In the genomic region with DNA sequence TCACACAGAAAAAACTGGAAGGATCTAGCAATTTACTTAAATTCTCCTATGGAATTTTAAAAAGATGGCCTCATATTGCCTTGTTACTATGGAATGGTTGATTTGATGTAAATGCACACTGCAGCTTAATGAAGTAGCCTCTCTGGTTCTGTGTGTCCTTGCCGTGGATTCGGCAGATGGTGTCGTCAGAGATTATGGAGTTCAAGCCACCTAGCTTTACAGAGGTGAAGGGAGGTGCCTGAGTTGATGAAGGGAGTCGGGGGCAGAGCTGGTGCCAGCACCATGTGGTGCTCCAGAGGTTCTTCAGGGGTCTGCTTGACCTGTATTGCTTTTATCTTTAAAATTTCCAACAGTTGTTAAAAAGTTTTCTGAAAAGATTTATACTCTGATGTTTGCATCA, we compare ENCODE assay signal across 18 cellular contexts.
"Had no signal": no experiment of that assay in that cellular context is flagged by ENCODE, and none has a peak within 500 bp of the region (broad histone marks: within the 10 kb centered on the region; RNA-seq: fewer than 3 reads in every experiment).

No MANE protein-coding gene starts in this region.

- H3K4me3 Mint-ChIP-seq: activated CD4-positive, alpha-beta memory T cell treated with anti-CD3 and anti-CD28 coated beads, Interleukin-2, amount 10 ng/mL, durations not matched to agents 7 days and 5 days; activated T-cell treated with anti-CD3 and anti-CD28 coated beads, Interleukin-2, amount 50 U/mL, for 24 hours; immature natural killer cell; stimulated activated naive CD8-positive, alpha-beta T cell treated with anti-CD3 and anti-CD28 coated beads, Interleukin-15, amount 100 ng/mL, for 72 hours; T-helper 17 cell; type B pancreatic cell had no signal

- H3K27me3 ChIP-seq: adrenal gland, sigmoid colon had no signal

- H3K4me1 ChIP-seq: parathyroid adenoma had no signal

- ATAC-seq: left cardiac atrium; stimulated activated naive CD8-positive, alpha-beta T cell treated with anti-CD3 and anti-CD28 coated beads, Interleukin-15, amount 100 ng/mL, for 72 hours; T-helper 17 cell had no signal

- H3K27me3 Mint-ChIP-seq: type B pancreatic cell had no signal

- H3K9me3 Mint-ChIP-seq: activated CD4-positive, alpha-beta memory T cell treated with anti-CD3 and anti-CD28 coated beads, Interleukin-2, amount 10 ng/mL, durations not matched to agents 7 days and 5 days; activated T-cell treated with anti-CD3 and anti-CD28 coated beads, Interleukin-2, amount 50 U/mL, for 24 hours; immature natural killer cell; stimulated activated naive CD8-positive, alpha-beta T cell treated with anti-CD3 and anti-CD28 coated beads, Interleukin-15, amount 100 ng/mL, for 72 hours had no signal

- H3K9me3 ChIP-seq: adrenal gland, sigmoid colon, spleen had no signal

- H3K36me3 ChIP-seq: adrenal gland, sigmoid colon, spleen had no signal

- H3K36me3 Mint-ChIP-seq: immature natural killer cell had no signal

- H3K27ac Mint-ChIP-seq: activated CD4-positive, alpha-beta memory T cell treated with anti-CD3 and anti-CD28 coated beads, Interleukin-2, amount 10 ng/mL, durations not matched to agents 7 days and 5 days; activated T-cell treated with anti-CD3 and anti-CD28 coated beads, Interleukin-2, amount 50 U/mL, for 24 hours; immature natural killer cell; stimulated activated naive CD8-positive, alpha-beta T cell treated with anti-CD3 and anti-CD28 coated beads, Interleukin-15, amount 100 ng/mL, for 72 hours; T-helper 17 cell; type B pancreatic cell had no signal

- H3K4me3 ChIP-seq: adrenal gland, lung, sigmoid colon, spleen had no signal

- H3K27ac ChIP-seq: adrenal gland, parathyroid adenoma, spleen had no signal

- H3K4me1 Mint-ChIP-seq: activated CD4-positive, alpha-beta memory T cell treated with anti-CD3 and anti-CD28 coated beads, Interleukin-2, amount 10 ng/mL, durations not matched to agents 7 days and 5 days; immature natural killer cell; stimulated activated naive CD8-positive, alpha-beta T cell treated with anti-CD3 and anti-CD28 coated beads, Interleukin-15, amount 100 ng/mL, for 72 hours had no signal

- DNase-seq: activated CD4-positive, alpha-beta memory T cell treated with anti-CD3 and anti-CD28 coated beads, Interleukin-2, amount 10 ng/mL, durations not matched to agents 7 days and 5 days; activated CD4-positive, alpha-beta T cell treated with anti-CD3 and anti-CD28 coated beads for 4 hours; activated naive CD4-positive, alpha-beta T cell treated with anti-CD3 and anti-CD28 coated beads, Interleukin-2, amount 50 U/mL, for 16 hours; activated T-cell treated with anti-CD3 and anti-CD28 coated beads, Interleukin-2, amount 50 U/mL, for 24 hours; adrenal gland; cortex of kidney; effector CD4-positive, alpha-beta T cell; foreskin melanocyte; immature natural killer cell; left cardiac atrium; midbrain; sigmoid colon; spleen; stimulated activated naive CD8-positive, alpha-beta T cell treated with anti-CD3 and anti-CD28 coated beads, Interleukin-15, amount 100 ng/mL, for 72 hours; T-helper 17 cell had no signal
